In genomic region chr4:122577808-122578781, GRCh38 we compare ENCODE assay signal across 8 cellular contexts. TPM values are rescaled to one million over a fixed set of nuclear protein-coding genes. Genes with fewer than 3 reads are reported as not detected.
DNase-seq lines count a peak whose midpoint lies in the region; ATAC-seq and TF ChIP-seq lines count a peak whose summit lies in the region.

No MANE protein-coding gene starts in this region.

- no peak overlapping the region for H3K56ac ChIP-seq in mesendoderm (ENCODE audit: low read length)

- no peak overlapping the region for H4K5ac ChIP-seq in mesendoderm (ENCODE audit: low read length)

- WGBS in mesendoderm (ENCODE audit: extremely low coverage, insufficient coverage, low lambda C conversion rate), result no CpG with 5 or more reads among the region's 9 CpGs
- WGBS in tibial nerve, 2 donors, result 60% methylated on average over 9 of the region's 9 CpGs

- no peak overlapping the region for H3K4ac ChIP-seq in mesendoderm (ENCODE audit: low read depth, low read length)

- H2BK120ac ChIP-seq in mesendoderm (ENCODE audit: low read depth, low read length), result no peak overlapping the region

- no peak overlapping the region for H3K23ac ChIP-seq in mesendoderm (ENCODE audit: low read length)

- no peak for TF ChIP-seq EP300 in tibial nerve (IDR thresholded peaks at IDR 0.05)

- peak; percentile 83 for ATAC-seq in HG02678 (IDR thresholded peaks at IDR 0.05; ENCODE audit: unreplicated experiment)

- TF ChIP-seq CTCF in 22Rv1 (IDR thresholded peaks at IDR 0.05) (peak; percentile 85), GM12801 (IDR thresholded peaks at IDR 0.05; ENCODE audit: extremely low read depth, insufficient read length) (peak; percentile 21), tibial nerve (IDR thresholded peaks at IDR 0.05) (peak; percentile 16 to 58 (median 44))

- no peaks in the 10 kb centered on the region for H3K36me3 ChIP-seq in mesendoderm (ENCODE audit: control insufficient read depth, insufficient read depth, low read length)
- no peaks in the 10 kb centered on the region for H3K36me3 ChIP-seq in tibial nerve

- no peak overlapping the region for H2AK5ac ChIP-seq in mesendoderm (ENCODE audit: low read length)

- no peak overlapping the region for H3K9ac ChIP-seq in mesendoderm (ENCODE audit: low read length)

- H3K4me1 ChIP-seq in mesendoderm (ENCODE audit: control insufficient read depth, low read depth, low read length) (no peaks in the 10 kb centered on the region), tibial nerve (no peaks in the 10 kb centered on the region)

- H3K79me1 ChIP-seq in mesendoderm (ENCODE audit: low read length), result no peaks in the 10 kb centered on the region

- no peaks in the 10 kb centered on the region for H3K79me2 ChIP-seq in mesendoderm (ENCODE audit: control insufficient read depth, insufficient read depth, low read length)

- H3K4me3 ChIP-seq in mesendoderm (ENCODE audit: low read length), result no peak overlapping the region
- no peak overlapping the region for H3K4me3 ChIP-seq in tibial nerve

- H3K4me2 ChIP-seq in mesendoderm (ENCODE audit: low read length), result no peak overlapping the region

- H3K18ac ChIP-seq in mesendoderm (ENCODE audit: low read length), result no peak overlapping the region

- peak; percentile 47 for DNase-seq in NCI-H1105 (lab: John Stamatoyannopoulos, UW)
- peak; percentile 36 for DNase-seq in activated CD4-positive, CD25-positive, alpha-beta regulatory T cell treated with anti-CD3 and anti-CD28 coated beads, Interleukin-2, amount 50 U/mL, for 16 hours (ENCODE audit: low read depth, low spot score)
- peak; percentile 37 for DNase-seq in cerebellar cortex (ENCODE audit: low spot score)
- DNase-seq in mesendoderm, result peak; percentile 59
- peak in 1 of 2 donors; percentile 31 for DNase-seq in tibial nerve (ENCODE audit: low spot score in 2 of 2)

- H2BK5ac ChIP-seq in mesendoderm (ENCODE audit: low read length), result no peak overlapping the region

- no peak overlapping the region for H3K27ac ChIP-seq in 22Rv1
- no peak overlapping the region for H3K27ac ChIP-seq in mesendoderm (ENCODE audit: low read depth, low read length)
- H3K27ac ChIP-seq in tibial nerve, result no peak overlapping the region

- H2BK15ac ChIP-seq in mesendoderm (replicated peaks; ENCODE audit: low read depth), result no peak overlapping the region

- no peak for TF ChIP-seq POLR2A in tibial nerve (IDR thresholded peaks at IDR 0.05)

- no peaks in the 10 kb centered on the region for H3K27me3 ChIP-seq in mesendoderm (ENCODE audit: insufficient read depth, low read length, poor library complexity)
- H3K27me3 ChIP-seq in tibial nerve, result no peaks in the 10 kb centered on the region

- no peak overlapping the region for H4K8ac ChIP-seq in mesendoderm (ENCODE audit: low read depth, low read length)

- H3K9me3 ChIP-seq in tibial nerve, result no peaks in the 10 kb centered on the region

RNA-seq across cellular contexts. Expression of gene IL21, which starts 42.8 kb away (rescaled TPM):
- polyA plus RNA-seq in mesendoderm (2013, experiment 1 of 2), result not detected
- not detected for polyA plus RNA-seq in mesendoderm (2013, experiment 2 of 2)
- total RNA-seq in tibial nerve, result not detected

Comparison
In these comparisons a context has a peak if more than half of its experiments do, and no peak if none do; other contexts are left out.
1. CTCF ChIP-seq: peak in every context shown above with its lines; median percentile 85 in 22Rv1; 44 in tibial nerve; 21 in GM12801.